18 cellular contexts compared by ENCODE assay signal in the genomic region with DNA sequence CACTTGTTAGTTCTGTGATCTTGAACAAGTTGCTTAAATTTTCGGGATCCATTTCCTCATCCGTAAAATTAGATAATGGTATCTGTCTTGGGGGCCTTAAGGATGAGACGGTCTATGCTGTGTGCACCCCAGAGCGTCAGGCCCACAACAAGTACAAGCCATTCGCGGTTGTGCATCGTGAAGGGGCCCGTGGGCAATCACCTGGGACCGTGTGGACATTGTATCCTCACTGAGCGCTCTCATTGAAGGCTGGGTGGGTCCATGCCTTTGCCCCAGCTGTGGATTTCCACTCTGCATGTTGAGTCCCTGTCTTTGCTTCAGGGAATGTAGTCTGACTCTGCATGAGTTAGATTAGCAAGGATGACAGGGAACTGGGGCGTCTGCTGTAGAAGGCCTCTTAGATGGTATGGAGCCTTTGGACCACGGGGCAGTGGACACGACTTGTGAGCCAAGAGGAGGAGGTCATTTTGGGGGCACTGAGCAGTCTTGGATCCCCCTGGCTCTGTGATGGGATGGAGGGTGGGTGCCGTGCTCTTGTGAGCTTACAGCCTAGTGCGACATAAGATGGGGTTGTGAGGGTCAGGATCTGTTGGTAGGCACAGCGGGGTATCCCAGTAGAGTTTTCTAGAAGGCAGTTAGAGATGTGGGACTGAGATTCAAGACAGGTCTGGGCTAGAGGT.
"Had no signal": no experiment of that assay in that cellular context is flagged by ENCODE, and none has a peak within 500 bp of the region (broad histone marks: within the 10 kb centered on the region; RNA-seq: fewer than 3 reads in every experiment).

No MANE protein-coding gene starts in this region.

- H3K27ac Mint-ChIP-seq: activated CD4-positive, alpha-beta memory T cell treated with anti-CD3 and anti-CD28 coated beads, Interleukin-2, amount 10 ng/mL, durations not matched to agents 7 days and 5 days; activated CD8-positive, alpha-beta memory T cell treated with anti-CD3 and anti-CD28 coated beads, Interleukin-2, amount 10 ng/mL, durations not matched to agents 7 days and 5 days; activated naive CD4-positive, alpha-beta T cell treated with anti-CD3 and anti-CD28 coated beads for 36 hours had no signal

- DNase-seq: activated CD4-positive, alpha-beta memory T cell treated with anti-CD3 and anti-CD28 coated beads, Interleukin-2, amount 10 ng/mL, durations not matched to agents 7 days and 5 days; activated CD4-positive, alpha-beta T cell treated with anti-CD3 and anti-CD28 coated beads for 4 hours; activated CD8-positive, alpha-beta memory T cell treated with anti-CD3 and anti-CD28 coated beads, Interleukin-2, amount 10 ng/mL, durations not matched to agents 7 days and 5 days; activated naive CD4-positive, alpha-beta T cell treated with anti-CD3 and anti-CD28 coated beads for 36 hours; brain microvascular endothelial cell; effector memory CD4-positive, alpha-beta T cell; immature natural killer cell; kidney glomerular epithelial cell; left ventricle myocardium inferior; mucosa of descending colon; naive thymus-derived CD8-positive, alpha-beta T cell; nucleus accumbens; sigmoid colon; stimulated activated CD4-positive, alpha-beta T cell treated with anti-CD3 and anti-CD28 coated beads, Interleukin-4, amount 100 ng/mL, for 4 hours; stimulated activated naive CD4-positive, alpha-beta T cell treated with Interleukin-2 at 50 U/mL for 16 hours; SW 1271; T-helper 2 cell had no signal

- H3K27me3 Mint-ChIP-seq: activated CD4-positive, alpha-beta memory T cell treated with anti-CD3 and anti-CD28 coated beads, Interleukin-2, amount 10 ng/mL, durations not matched to agents 7 days and 5 days; activated CD8-positive, alpha-beta memory T cell treated with anti-CD3 and anti-CD28 coated beads, Interleukin-2, amount 10 ng/mL, durations not matched to agents 7 days and 5 days; central memory CD8-positive, alpha-beta T cell; naive thymus-derived CD8-positive, alpha-beta T cell had no signal

- ATAC-seq: activated CD8-positive, alpha-beta memory T cell treated with anti-CD3 and anti-CD28 coated beads, Interleukin-2, amount 10 ng/mL, durations not matched to agents 7 days and 5 days; mucosa of descending colon; naive thymus-derived CD8-positive, alpha-beta T cell had no signal

- H3K4me1 Mint-ChIP-seq: activated CD8-positive, alpha-beta memory T cell treated with anti-CD3 and anti-CD28 coated beads, Interleukin-2, amount 10 ng/mL, durations not matched to agents 7 days and 5 days; central memory CD8-positive, alpha-beta T cell had no signal

- H3K4me3 Mint-ChIP-seq: activated CD4-positive, alpha-beta memory T cell treated with anti-CD3 and anti-CD28 coated beads, Interleukin-2, amount 10 ng/mL, durations not matched to agents 7 days and 5 days; activated CD8-positive, alpha-beta memory T cell treated with anti-CD3 and anti-CD28 coated beads, Interleukin-2, amount 10 ng/mL, durations not matched to agents 7 days and 5 days; activated naive CD4-positive, alpha-beta T cell treated with anti-CD3 and anti-CD28 coated beads for 36 hours; central memory CD8-positive, alpha-beta T cell; immature natural killer cell; naive thymus-derived CD8-positive, alpha-beta T cell had no signal

- H3K9me3 Mint-ChIP-seq: activated CD4-positive, alpha-beta memory T cell treated with anti-CD3 and anti-CD28 coated beads, Interleukin-2, amount 10 ng/mL, durations not matched to agents 7 days and 5 days; activated naive CD4-positive, alpha-beta T cell treated with anti-CD3 and anti-CD28 coated beads for 36 hours; central memory CD8-positive, alpha-beta T cell; immature natural killer cell; naive thymus-derived CD8-positive, alpha-beta T cell had no signal

- H3K36me3 Mint-ChIP-seq: activated CD8-positive, alpha-beta memory T cell treated with anti-CD3 and anti-CD28 coated beads, Interleukin-2, amount 10 ng/mL, durations not matched to agents 7 days and 5 days had no signal
